26 cellular contexts compared by ENCODE assay signal in the genomic region with DNA sequence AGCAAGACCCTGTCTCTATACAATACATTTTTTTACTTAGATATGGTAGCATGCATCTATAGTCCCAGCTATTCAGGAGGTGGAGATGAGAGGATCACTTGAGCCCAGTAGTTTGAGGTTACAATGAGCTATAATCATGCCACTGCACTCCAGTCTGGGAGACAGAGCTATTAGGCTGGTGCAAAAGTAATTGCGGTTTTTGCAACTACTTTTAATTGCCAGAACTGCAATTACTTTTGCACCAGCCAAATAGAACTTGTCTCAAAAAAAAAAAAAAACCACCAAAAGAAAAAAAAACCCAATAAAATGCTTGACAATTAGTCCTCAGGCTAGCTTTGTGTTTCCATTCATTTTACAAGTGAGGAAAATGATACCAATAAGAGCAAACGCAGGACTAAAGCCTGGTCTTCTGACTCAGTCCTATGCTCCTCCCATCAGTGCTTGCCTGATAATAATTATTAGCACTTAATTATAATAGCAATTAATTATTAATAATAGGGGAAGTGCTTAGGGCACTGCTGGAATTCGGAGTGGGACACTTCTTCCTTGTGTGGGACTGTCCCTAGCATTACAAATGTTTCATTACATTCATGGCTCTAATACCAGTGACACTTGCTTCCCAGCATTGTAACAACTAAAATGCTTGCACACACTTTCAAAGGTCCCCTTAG.
"Had no signal": no experiment of that assay in that cellular context is flagged by ENCODE, and none has a peak within 500 bp of the region (broad histone marks: within the 10 kb centered on the region; RNA-seq: fewer than 3 reads in every experiment).

No MANE protein-coding gene starts in this region.

- DNase-seq: stimulated activated CD4-positive, alpha-beta T cell treated with anti-CD3 and anti-CD28 coated beads, Interleukin-2, amount 100 ng/mL, for 48 hours; stimulated activated CD4-positive, alpha-beta T cell treated with anti-CD3 and anti-CD28 coated beads, Interleukin-4, amount 100 ng/mL, for 1 hour; stimulated activated CD4-positive, alpha-beta T cell treated with anti-CD3 and anti-CD28 coated beads, Interleukin-4, amount 100 ng/mL, for 24 hours; stimulated activated CD4-positive, alpha-beta T cell treated with anti-CD3 and anti-CD28 coated beads, Interleukin-4, amount 100 ng/mL, for 4 hours; stimulated activated CD8-positive, alpha-beta memory T cell treated with anti-CD3 and anti-CD28 coated beads, Interleukin-4, amount 100 ng/mL, for 48 hours; stimulated activated naive B cell treated with anti-CD40 and anti-IgM and Interleukin-4, amounts not matched to agents 10 μg/mL and 1 μg/mL and 100 μg/mL, for 72 hours; stimulated activated naive CD4-positive, alpha-beta T cell; stimulated activated naive CD4-positive, alpha-beta T cell treated with Interleukin-2 at 50 U/mL for 16 hours; stimulated activated naive CD8-positive, alpha-beta T cell treated with anti-CD3 and anti-CD28 coated beads, Interleukin-15, amount 100 ng/mL, for 72 hours; stimulated activated naive CD8-positive, alpha-beta T cell treated with anti-CD3 and anti-CD28 coated beads, Interleukin-15, Interleukin-2, amounts not matched to agents 100 U/mL and 50 U/mL, for 24 hours; stomach; substantia nigra; testis; thyroid gland; tibial artery; transverse colon; trophoblast cell; upper lobe of left lung; upper lobe of right lung; uterus had no signal

- H3K27ac ChIP-seq: stomach, suprapubic skin, testis, thoracic aorta, thyroid gland, tibial artery, tibial nerve, transverse colon, upper lobe of left lung, upper lobe of right lung, uterus, vagina had no signal

- H3K9me3 ChIP-seq: suprapubic skin, testis, thoracic aorta, thyroid gland, tibial artery, tibial nerve, transverse colon, upper lobe of left lung, upper lobe of right lung, uterus, vagina had no signal

- H3K4me1 ChIP-seq: stomach, suprapubic skin, testis, thyroid gland, tibial artery, tibial nerve, transverse colon, upper lobe of left lung, upper lobe of right lung, uterus, vagina had no signal

- H3K27me3 ChIP-seq: stomach, suprapubic skin, testis, thyroid gland, tibial artery, tibial nerve, transverse colon, upper lobe of left lung, upper lobe of right lung, uterus, vagina had no signal

- H3K4me3 ChIP-seq: stomach, suprapubic skin, testis, thoracic aorta, thyroid gland, tibial artery, tibial nerve, transverse colon, upper lobe of left lung, upper lobe of right lung, uterus, vagina had no signal

- H3K36me3 ChIP-seq: stomach, suprapubic skin, thoracic aorta, thyroid gland, tibial artery, tibial nerve, transverse colon, upper lobe of left lung, upper lobe of right lung, uterus, vagina had no signal

- ATAC-seq: stimulated activated effector memory CD8-positive, alpha-beta T cell treated with anti-CD3 and anti-CD28 coated beads, Interleukin-12 subunit alpha, Interleukin-12 subunit beta, amount 100 ng/mL, for 72 hours; stimulated activated memory B cell treated with anti-CD40 and anti-IgM and Interleukin-4, amounts not matched to agents 10 μg/mL and 1 μg/mL and 100 μg/mL, for 72 hours; stimulated activated naive B cell treated with anti-CD40 and anti-IgM and Interleukin-4, amounts not matched to agents 10 μg/mL and 1 μg/mL and 100 μg/mL, for 72 hours; stimulated activated naive CD8-positive, alpha-beta T cell treated with anti-CD3 and anti-CD28 coated beads, Interleukin-15, amount 100 ng/mL, for 72 hours; stimulated activated naive CD8-positive, alpha-beta T cell treated with anti-CD3 and anti-CD28 coated beads, Interleukin-15, Interleukin-2, amounts not matched to agents 100 U/mL and 50 U/mL, for 24 hours; upper lobe of right lung had no signal
